Comparison of ENCODE assay signal across 11 cellular contexts in the genomic region with DNA sequence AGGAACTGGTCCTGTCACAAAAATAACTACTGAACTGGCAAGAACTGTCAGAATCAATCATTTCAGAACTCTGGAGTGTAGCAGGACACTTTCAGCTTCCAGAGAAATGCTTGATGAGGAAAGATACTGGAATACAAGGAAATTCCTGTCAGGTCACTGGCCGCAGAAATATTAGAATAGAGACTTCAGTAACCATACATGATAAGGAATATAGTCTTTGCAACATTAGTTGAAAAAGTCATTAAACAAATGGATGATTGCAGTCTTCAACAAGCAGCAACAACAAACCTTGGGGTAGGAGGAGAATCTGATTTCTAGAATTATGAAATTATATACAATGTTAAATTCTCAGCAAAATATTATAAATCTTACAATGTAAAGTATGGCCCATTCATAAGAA.
"Had no signal": no experiment of that assay in that cellular context is flagged by ENCODE, and none has a peak within 500 bp of the region (broad histone marks: within the 10 kb centered on the region; RNA-seq: fewer than 3 reads in every experiment).

No MANE protein-coding gene starts in this region.

- H3K4me2 ChIP-seq: GM23338 had no signal

- H3K36me3 ChIP-seq: HAP-1 had no signal

- H2AFZ ChIP-seq: GM23248, GM23338 had no signal

- H3K27ac ChIP-seq: GM23248 had no signal

- DNase-seq: GM23248, GOT3, H7, H9, HCEC 1CT, HFFc6 had no signal

- H3K4me3 ChIP-seq: GM23248, GM23338, HAP-1 had no signal

- ATAC-seq: GM23338, HCT116 had no signal

- H3K9ac ChIP-seq: GM23248 had no signal

- H3K4me1 ChIP-seq: HAP-1 had no signal

- FAIRE-seq: H1, H54 had no signal
